In the genomic region with DNA sequence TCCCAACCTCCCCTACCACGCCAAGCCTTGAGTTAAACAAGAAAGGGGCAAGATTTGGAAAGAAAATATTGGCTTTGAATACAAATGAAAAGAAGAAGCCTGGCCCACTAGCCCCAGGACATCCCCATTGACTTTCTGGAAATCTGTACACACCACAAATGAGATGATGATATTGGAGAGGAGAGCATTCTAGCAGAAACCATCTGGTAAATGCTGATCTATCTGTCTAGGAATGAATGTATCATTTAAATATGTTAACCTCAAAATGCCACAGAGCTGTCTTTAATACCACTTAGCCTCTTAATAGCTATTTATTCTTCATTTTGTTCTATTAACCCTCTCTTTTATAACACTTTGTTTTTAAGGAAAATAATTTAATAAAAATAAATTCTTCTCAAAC, we compare ENCODE assay signal across 27 cellular contexts.
"Had no signal": no experiment of that assay in that cellular context is flagged by ENCODE, and none has a peak within 500 bp of the region (broad histone marks: within the 10 kb centered on the region; RNA-seq: fewer than 3 reads in every experiment).

No MANE protein-coding gene starts in this region.

- H3K27me3 ChIP-seq: hepatocyte, pancreas, right atrium auricular region, thyroid gland had no signal

- H3K36me3 Mint-ChIP-seq: activated CD4-positive, alpha-beta memory T cell treated with anti-CD3 and anti-CD28 coated beads for 36 hours; activated naive CD4-positive, alpha-beta T cell treated with anti-CD3 and anti-CD28 coated beads, Interleukin-2, amount 10 ng/mL, durations not matched to agents 7 days and 5 days; brain; immature natural killer cell; natural killer cell had no signal

- H3K4me1 Mint-ChIP-seq: activated B cell treated with CpG ODN at 0.5 μM for 24 hours; activated naive CD4-positive, alpha-beta T cell treated with anti-CD3 and anti-CD28 coated beads, Interleukin-2, amount 10 ng/mL, durations not matched to agents 7 days and 5 days; brain; immature natural killer cell; natural killer cell had no signal

- H3K9me3 ChIP-seq: pancreas, psoas muscle, thyroid gland had no signal

- H3K36me3 ChIP-seq: left ventricle myocardium inferior, pancreas, right atrium auricular region, thyroid gland had no signal

- H3K27ac Mint-ChIP-seq: activated B cell treated with CpG ODN at 0.5 μM for 24 hours; activated CD4-positive, alpha-beta memory T cell treated with anti-CD3 and anti-CD28 coated beads for 36 hours; activated naive CD4-positive, alpha-beta T cell treated with anti-CD3 and anti-CD28 coated beads, Interleukin-2, amount 10 ng/mL, durations not matched to agents 7 days and 5 days; brain; immature natural killer cell; natural killer cell; T-helper 1 cell treated with Interleukin-12 subunit alpha and Interleukin-12 subunit beta and Interleukin-4 antibody, amounts not matched to agents 30 μg/mL and 1 μg/mL, for 36 hours had no signal

- H3K27me3 Mint-ChIP-seq: activated B cell treated with CpG ODN at 0.5 μM for 24 hours; activated CD4-positive, alpha-beta memory T cell treated with anti-CD3 and anti-CD28 coated beads for 36 hours; activated naive CD4-positive, alpha-beta T cell treated with anti-CD3 and anti-CD28 coated beads, Interleukin-2, amount 10 ng/mL, durations not matched to agents 7 days and 5 days; brain had no signal

- H3K4me3 ChIP-seq: hepatocyte, left ventricle myocardium inferior, pancreas, psoas muscle, right atrium auricular region, thyroid gland had no signal

- DNase-seq: activated B cell treated with CpG ODN at 0.5 μM for 24 hours; activated CD4-positive, alpha-beta memory T cell treated with anti-CD3 and anti-CD28 coated beads for 36 hours; activated CD4-positive, alpha-beta T cell treated with anti-CD3 and anti-CD28 coated beads for 48 hours; activated effector memory CD4-positive, alpha-beta T cell treated with anti-CD3 and anti-CD28 coated beads, Interleukin-2, amount 50 U/mL, for 16 hours; activated naive CD4-positive, alpha-beta T cell treated with anti-CD3 and anti-CD28 coated beads, Interleukin-2, amount 10 ng/mL, durations not matched to agents 7 days and 5 days; activated T-cell treated with anti-CD3 and anti-CD28 coated beads, Interleukin-2, amount 50 U/mL, for 48 hours; caudate nucleus; dermis blood vessel endothelial cell; effector CD8-positive, alpha-beta T cell; erythroblast; foreskin melanocyte; glutamatergic neuron; immature natural killer cell; kidney glomerular epithelial cell; left ventricle myocardium inferior; midbrain; natural killer cell; pancreas; psoas muscle; stimulated activated CD4-positive, alpha-beta T cell treated with anti-CD3 and anti-CD28 coated beads, Interleukin-12 subunit alpha, Interleukin-12 subunit beta, amount 100 ng/mL, for 4 hours; stimulated activated CD4-positive, alpha-beta T cell treated with anti-CD3 and anti-CD28 coated beads, Interleukin-4, amount 100 ng/mL, for 4 hours; stimulated activated naive CD8-positive, alpha-beta T cell treated with anti-CD3 and anti-CD28 coated beads, Interleukin-15, Interleukin-2, amounts not matched to agents 100 U/mL and 50 U/mL, for 24 hours; thyroid gland had no signal

- H3K9me3 Mint-ChIP-seq: activated CD4-positive, alpha-beta memory T cell treated with anti-CD3 and anti-CD28 coated beads for 36 hours; activated naive CD4-positive, alpha-beta T cell treated with anti-CD3 and anti-CD28 coated beads, Interleukin-2, amount 10 ng/mL, durations not matched to agents 7 days and 5 days; T-helper 1 cell treated with Interleukin-12 subunit alpha and Interleukin-12 subunit beta and Interleukin-4 antibody, amounts not matched to agents 30 μg/mL and 1 μg/mL, for 36 hours had no signal

- H3K4me2 ChIP-seq: hepatocyte had no signal

- H3K4me1 ChIP-seq: left ventricle myocardium inferior, pancreas, psoas muscle, right atrium auricular region, thyroid gland had no signal

- H3K4me3 Mint-ChIP-seq: activated B cell treated with CpG ODN at 0.5 μM for 24 hours; activated CD4-positive, alpha-beta memory T cell treated with anti-CD3 and anti-CD28 coated beads for 36 hours; activated naive CD4-positive, alpha-beta T cell treated with anti-CD3 and anti-CD28 coated beads, Interleukin-2, amount 10 ng/mL, durations not matched to agents 7 days and 5 days; brain; immature natural killer cell; natural killer cell; T-helper 1 cell treated with Interleukin-12 subunit alpha and Interleukin-12 subunit beta and Interleukin-4 antibody, amounts not matched to agents 30 μg/mL and 1 μg/mL, for 36 hours had no signal

- H3K27ac ChIP-seq: hepatocyte, left ventricle myocardium inferior, pancreas, psoas muscle, right atrium auricular region, thyroid gland had no signal
